In the genomic region with DNA sequence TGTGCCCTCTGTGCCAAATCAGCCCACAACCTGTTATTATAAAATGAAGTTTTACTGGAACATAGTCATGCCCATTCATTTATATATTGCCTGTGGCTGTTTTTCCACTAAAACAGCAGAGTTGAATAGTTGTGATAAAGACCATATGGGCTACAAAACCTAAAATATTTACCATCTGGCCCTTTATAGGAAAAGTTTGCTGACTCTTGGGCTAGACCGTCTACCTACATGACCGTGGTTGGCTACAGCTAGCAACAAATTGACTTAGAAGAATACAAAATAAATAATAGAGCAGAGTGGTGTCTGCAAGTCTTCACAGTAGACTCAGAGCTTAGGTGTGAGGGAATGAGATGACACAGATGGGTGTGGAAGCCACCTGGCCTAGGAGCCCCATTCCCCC, we compare ENCODE assay signal across 1 cellular context.
TF ChIP-seq lines count a peak whose summit lies in the region.

No MANE protein-coding gene starts in this region.

TF ChIP-seq in IMR-90, 13 proteins besides CTCF, POLR2A, EP300 and RAD21 (continued from another document):
- no peak for TF ChIP-seq MAZ (IDR thresholded peaks at IDR 0.05; ENCODE audit: borderline replicate concordance, low read depth, low read length)
- TF ChIP-seq CHD1 (IDR thresholded peaks at IDR 0.05; ENCODE audit: low read depth, low read length) = no peak
- no peak for TF ChIP-seq BHLHE40 (IDR thresholded peaks at IDR 0.05; ENCODE audit: low read depth, low read length)
- TF ChIP-seq MAFK (IDR thresholded peaks at IDR 0.05; ENCODE audit: low read depth, low read length) = no peak
- no peak for TF ChIP-seq CEBPB (IDR thresholded peaks at IDR 0.05; ENCODE audit: low read depth, low read length)
- no peak for TF ChIP-seq MXI1 (IDR thresholded peaks at IDR 0.05; ENCODE audit: borderline replicate concordance, low read depth, low read length)
- TF ChIP-seq, protein P1, sequence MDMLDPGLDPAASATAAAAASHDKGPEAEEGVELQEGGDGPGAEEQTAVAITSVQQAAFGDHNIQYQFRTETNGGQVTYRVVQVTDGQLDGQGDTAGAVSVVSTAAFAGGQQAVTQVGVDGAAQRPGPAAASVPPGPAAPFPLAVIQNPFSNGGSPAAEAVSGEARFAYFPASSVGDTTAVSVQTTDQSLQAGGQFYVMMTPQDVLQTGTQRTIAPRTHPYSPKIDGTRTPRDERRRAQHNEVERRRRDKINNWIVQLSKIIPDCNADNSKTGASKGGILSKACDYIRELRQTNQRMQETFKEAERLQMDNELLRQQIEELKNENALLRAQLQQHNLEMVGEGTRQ (IDR thresholded peaks at IDR 0.05; ENCODE audit: low read depth, low read length) = no peak
- TF ChIP-seq SMC3 (IDR thresholded peaks at IDR 0.05; ENCODE audit: low read depth, low read length) = no peak
- no peak for TF ChIP-seq RCOR1 (IDR thresholded peaks at IDR 0.05; ENCODE audit: insufficient replicate concordance, low read length)
- TF ChIP-seq, protein P2, sequence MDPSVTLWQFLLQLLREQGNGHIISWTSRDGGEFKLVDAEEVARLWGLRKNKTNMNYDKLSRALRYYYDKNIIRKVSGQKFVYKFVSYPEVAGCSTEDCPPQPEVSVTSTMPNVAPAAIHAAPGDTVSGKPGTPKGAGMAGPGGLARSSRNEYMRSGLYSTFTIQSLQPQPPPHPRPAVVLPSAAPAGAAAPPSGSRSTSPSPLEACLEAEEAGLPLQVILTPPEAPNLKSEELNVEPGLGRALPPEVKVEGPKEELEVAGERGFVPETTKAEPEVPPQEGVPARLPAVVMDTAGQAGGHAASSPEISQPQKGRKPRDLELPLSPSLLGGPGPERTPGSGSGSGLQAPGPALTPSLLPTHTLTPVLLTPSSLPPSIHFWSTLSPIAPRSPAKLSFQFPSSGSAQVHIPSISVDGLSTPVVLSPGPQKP (IDR thresholded peaks at IDR 0.05; ENCODE audit: borderline replicate concordance, low read depth, low read length) = no peak
- TF ChIP-seq FOS (IDR thresholded peaks at IDR 0.05; ENCODE audit: low read depth, low read length) = no peak
